Comparison of ENCODE assay signal across 9 cellular contexts in genomic region chr12:26434299-26434915, GRCh38.
DNase-seq lines count a peak whose midpoint lies in the region; ATAC-seq and TF ChIP-seq lines count a peak whose summit lies in the region.
"Had no signal": no experiment of that assay in that cellular context is flagged by ENCODE, and none has a peak within 500 bp of the region (broad histone marks: within the 10 kb centered on the region; RNA-seq: fewer than 3 reads in every experiment).

No MANE protein-coding gene starts in this region.

- no peak overlapping the region for H3K27ac Mint-ChIP-seq in CD4-positive, alpha-beta T cell
- H3K27ac Mint-ChIP-seq in neural crest cell (ENCODE audit: unreplicated experiment): no peak overlapping the region
- H3K27ac Mint-ChIP-seq: naive thymus-derived CD8-positive, alpha-beta T cell had no signal

- H3K27me3 ChIP-seq in CD4-positive, alpha-beta T cell (ENCODE audit: control insufficient read depth, insufficient read depth, low read length): no peaks in the 10 kb centered on the region
- H3K27me3 ChIP-seq in RWPE2 (ENCODE audit: insufficient read depth, poor library complexity, severe bottlenecking) (no peaks in the 10 kb centered on the region), esophagus squamous epithelium (no peaks in the 10 kb centered on the region)

- H3K4me1 Mint-ChIP-seq in CD4-positive, alpha-beta T cell (ENCODE audit: low read depth): peaks cover 4% of the 10 kb centered on the region
- no peaks in the 10 kb centered on the region for H3K4me1 Mint-ChIP-seq in neural crest cell
- H3K4me1 Mint-ChIP-seq: naive thymus-derived CD8-positive, alpha-beta T cell had no signal

- WGBS in esophagus squamous epithelium, 2 donors: 39 to 53% methylated on average over 2 of the region's 2 CpGs

- TF ChIP-seq CTCF in CD4-positive, alpha-beta T cell (IDR thresholded peaks at IDR 0.05): peak; percentile 35
- peak; percentile 64 for TF ChIP-seq CTCF in RWPE2 (IDR thresholded peaks at IDR 0.05; ENCODE audit: poor library complexity, severe bottlenecking)
- peak in 5 of 6 experiments; percentile 49 to 90 (median 73) for TF ChIP-seq CTCF in esophagus squamous epithelium (IDR thresholded peaks at IDR 0.05)
- peak; percentile 86 for TF ChIP-seq CTCF in neural crest cell (conservative IDR thresholded peaks at IDR 0.05)

- POLR2A ChIA-PET in CD4-positive, alpha-beta T cell (lab: Charles Lee): no interaction called here

- H3K4me3 Mint-ChIP-seq in CD4-positive, alpha-beta T cell: no peak overlapping the region
- no peak overlapping the region for H3K4me3 Mint-ChIP-seq in neural crest cell
- H3K4me3 Mint-ChIP-seq: naive thymus-derived CD8-positive, alpha-beta T cell had no signal

- H3K27ac ChIP-seq in CD4-positive, alpha-beta T cell (ENCODE audit: low read depth, low read length): no peak overlapping the region
- no peak overlapping the region for H3K27ac ChIP-seq in RWPE2 (ENCODE audit: poor library complexity, severe bottlenecking)
- H3K27ac ChIP-seq in esophagus squamous epithelium: no peak overlapping the region

- H3K4me1 ChIP-seq in RWPE2 (ENCODE audit: insufficient read depth, poor library complexity, severe bottlenecking) (no peaks in the 10 kb centered on the region), esophagus squamous epithelium (no peaks in the 10 kb centered on the region)

- intact Hi-C loops in CD4-positive, alpha-beta T cell (cut with DNase I, micrococcal nuclease): no loop called here
- intact Hi-C loops in esophagus squamous epithelium (cut with DNase I): no loop called here

- no peaks in the 10 kb centered on the region for H3K27me3 Mint-ChIP-seq in CD4-positive, alpha-beta T cell
- no peaks in the 10 kb centered on the region for H3K27me3 Mint-ChIP-seq in neural crest cell (ENCODE audit: low read depth)
- H3K27me3 Mint-ChIP-seq: naive thymus-derived CD8-positive, alpha-beta T cell had no signal

- CTCF ChIA-PET in CD4-positive, alpha-beta T cell (lab: Charles Lee): no interaction called here

- peaks cover 54% of the 10 kb centered on the region for H3K36me3 Mint-ChIP-seq in CD4-positive, alpha-beta T cell (ENCODE audit: low read depth)
- no peaks in the 10 kb centered on the region for H3K36me3 Mint-ChIP-seq in neural crest cell (ENCODE audit: low read depth)

- no peaks in the 10 kb centered on the region for H3K9me3 ChIP-seq in CD4-positive, alpha-beta T cell (ENCODE audit: control insufficient read depth, low read length)
- H3K9me3 ChIP-seq in RWPE2 (ENCODE audit: severe bottlenecking) (no peaks in the 10 kb centered on the region), esophagus squamous epithelium (no peaks in the 10 kb centered on the region)

- no peaks in the 10 kb centered on the region for H3K9me3 Mint-ChIP-seq in CD4-positive, alpha-beta T cell
- no peaks in the 10 kb centered on the region for H3K9me3 Mint-ChIP-seq in neural crest cell
- H3K9me3 Mint-ChIP-seq: naive thymus-derived CD8-positive, alpha-beta T cell had no signal

- H3K36me3 ChIP-seq in RWPE2 (ENCODE audit: low read depth) (no peaks in the 10 kb centered on the region), esophagus squamous epithelium (peaks cover 0 to 31% (median 0%) of the 10 kb centered on the region in 3 donors)

- ATAC-seq in CD4-positive, alpha-beta T cell (ENCODE audit: poor library complexity): no peak
- ATAC-seq in GM18907 (IDR thresholded peaks at IDR 0.05; ENCODE audit: unreplicated experiment) (peak; percentile 66), RWPE2 (ENCODE audit: low read depth) (peak; percentile 57; the same call in 1 of the 3 replicates)
- ATAC-seq: naive thymus-derived CD8-positive, alpha-beta T cell had no signal

- TF ChIP-seq POLR2A in esophagus squamous epithelium (IDR thresholded peaks at IDR 0.05): no peak

- H3K4me3 ChIP-seq in RWPE2 (ENCODE audit: severe bottlenecking) (no peak overlapping the region), esophagus squamous epithelium (no peak overlapping the region)

- no peak for DNase-seq in CD4-positive, alpha-beta T cell
- peak; percentile 68 for DNase-seq in LoVo (ENCODE audit: low spot score)
- DNase-seq in RWPE2 (ENCODE audit: low spot score): no peak
- DNase-seq in esophagus squamous epithelium (lab: John Stamatoyannopoulos, UW): no peak
- DNase-seq in neural crest cell (ENCODE audit: low read depth, low spot score): no peak
- DNase-seq in activated T-cell treated with anti-CD3 and anti-CD28 coated beads for 4 hours: no peak
- no peak for DNase-seq in occipital lobe (lab: John Stamatoyannopoulos, UW)

Comparison
In these comparisons a context has a peak if more than half of its experiments do, and no peak if none do; other contexts are left out.
1. CTCF ChIP-seq: peak in every context shown above with its lines; median percentile 86 in neural crest cell; 73 in esophagus squamous epithelium; 64 in RWPE2; 35 in CD4-positive, alpha-beta T cell.